Comparison of ENCODE assay signal across 1 cellular context in genomic region chr10:113360870-113361269, GRCh38.
TF ChIP-seq lines count a peak whose summit lies in the region.

No MANE protein-coding gene starts in this region.

TF ChIP-seq in WTC11, 78 proteins besides CTCF, POLR2A, EP300 and RAD21 (continued from another document):
- TF ChIP-seq HMGXB4 (CRISPR knock-in tag; IDR thresholded peaks at IDR 0.05) (no peak), USF2 (CRISPR knock-in tag; IDR thresholded peaks at IDR 0.05) (no peak), PREB (CRISPR knock-in tag; IDR thresholded peaks at IDR 0.05; ENCODE audit: borderline replicate concordance) (no peak), SMAD4 (CRISPR knock-in tag; IDR thresholded peaks at IDR 0.05) (no peak), ETV6 (CRISPR knock-in tag; IDR thresholded peaks at IDR 0.05) (no peak), GABPB1 (CRISPR knock-in tag; IDR thresholded peaks at IDR 0.05) (no peak)
